Comparison of ENCODE assay signal across 2 cellular contexts in genomic region chr14:35236806-35237205, GRCh38.
TF ChIP-seq lines count a peak whose summit lies in the region.

No MANE protein-coding gene starts in this region.

TF ChIP-seq in HepG2, 621 proteins besides CTCF, POLR2A, EP300 and RAD21 (continues in another document):
- TF ChIP-seq, protein P1, sequence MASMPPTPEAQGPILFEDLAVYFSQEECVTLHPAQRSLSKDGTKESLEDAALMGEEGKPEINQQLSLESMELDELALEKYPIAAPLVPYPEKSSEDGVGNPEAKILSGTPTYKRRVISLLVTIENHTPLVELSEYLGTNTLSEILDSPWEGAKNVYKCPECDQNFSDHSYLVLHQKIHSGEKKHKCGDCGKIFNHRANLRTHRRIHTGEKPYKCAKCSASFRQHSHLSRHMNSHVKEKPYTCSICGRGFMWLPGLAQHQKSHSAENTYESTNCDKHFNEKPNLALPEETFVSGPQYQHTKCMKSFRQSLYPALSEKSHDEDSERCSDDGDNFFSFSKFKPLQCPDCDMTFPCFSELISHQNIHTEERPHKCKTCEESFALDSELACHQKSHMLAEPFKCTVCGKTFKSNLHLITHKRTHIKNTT (CRISPR knock-in tag; IDR thresholded peaks at IDR 0.05), result no peak
- TF ChIP-seq BRD4 (CRISPR knock-in tag; IDR thresholded peaks at IDR 0.05) (no peak), TSC22D2 (CRISPR knock-in tag; IDR thresholded peaks at IDR 0.05; ENCODE audit: borderline replicate concordance) (no peak), ZNF512 (CRISPR knock-in tag; IDR thresholded peaks at IDR 0.05) (peak; percentile 98)
- TF ChIP-seq, protein P2, sequence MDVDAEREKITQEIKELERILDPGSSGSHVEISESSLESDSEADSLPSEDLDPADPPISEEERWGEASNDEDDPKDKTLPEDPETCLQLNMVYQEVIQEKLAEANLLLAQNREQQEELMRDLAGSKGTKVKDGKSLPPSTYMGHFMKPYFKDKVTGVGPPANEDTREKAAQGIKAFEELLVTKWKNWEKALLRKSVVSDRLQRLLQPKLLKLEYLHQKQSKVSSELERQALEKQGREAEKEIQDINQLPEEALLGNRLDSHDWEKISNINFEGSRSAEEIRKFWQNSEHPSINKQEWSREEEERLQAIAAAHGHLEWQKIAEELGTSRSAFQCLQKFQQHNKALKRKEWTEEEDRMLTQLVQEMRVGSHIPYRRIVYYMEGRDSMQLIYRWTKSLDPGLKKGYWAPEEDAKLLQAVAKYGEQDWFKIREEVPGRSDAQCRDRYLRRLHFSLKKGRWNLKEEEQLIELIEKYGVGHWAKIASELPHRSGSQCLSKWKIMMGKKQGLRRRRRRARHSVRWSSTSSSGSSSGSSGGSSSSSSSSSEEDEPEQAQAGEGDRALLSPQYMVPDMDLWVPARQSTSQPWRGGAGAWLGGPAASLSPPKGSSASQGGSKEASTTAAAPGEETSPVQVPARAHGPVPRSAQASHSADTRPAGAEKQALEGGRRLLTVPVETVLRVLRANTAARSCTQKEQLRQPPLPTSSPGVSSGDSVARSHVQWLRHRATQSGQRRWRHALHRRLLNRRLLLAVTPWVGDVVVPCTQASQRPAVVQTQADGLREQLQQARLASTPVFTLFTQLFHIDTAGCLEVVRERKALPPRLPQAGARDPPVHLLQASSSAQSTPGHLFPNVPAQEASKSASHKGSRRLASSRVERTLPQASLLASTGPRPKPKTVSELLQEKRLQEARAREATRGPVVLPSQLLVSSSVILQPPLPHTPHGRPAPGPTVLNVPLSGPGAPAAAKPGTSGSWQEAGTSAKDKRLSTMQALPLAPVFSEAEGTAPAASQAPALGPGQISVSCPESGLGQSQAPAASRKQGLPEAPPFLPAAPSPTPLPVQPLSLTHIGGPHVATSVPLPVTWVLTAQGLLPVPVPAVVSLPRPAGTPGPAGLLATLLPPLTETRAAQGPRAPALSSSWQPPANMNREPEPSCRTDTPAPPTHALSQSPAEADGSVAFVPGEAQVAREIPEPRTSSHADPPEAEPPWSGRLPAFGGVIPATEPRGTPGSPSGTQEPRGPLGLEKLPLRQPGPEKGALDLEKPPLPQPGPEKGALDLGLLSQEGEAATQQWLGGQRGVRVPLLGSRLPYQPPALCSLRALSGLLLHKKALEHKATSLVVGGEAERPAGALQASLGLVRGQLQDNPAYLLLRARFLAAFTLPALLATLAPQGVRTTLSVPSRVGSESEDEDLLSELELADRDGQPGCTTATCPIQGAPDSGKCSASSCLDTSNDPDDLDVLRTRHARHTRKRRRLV (CRISPR knock-in tag; IDR thresholded peaks at IDR 0.05), result no peak

TF ChIP-seq in IMR-90, 13 proteins besides CTCF, POLR2A, EP300 and RAD21:
- TF ChIP-seq MAFK (IDR thresholded peaks at IDR 0.05; ENCODE audit: low read depth, low read length), result no peak
- TF ChIP-seq RCOR1 (IDR thresholded peaks at IDR 0.05; ENCODE audit: insufficient replicate concordance, low read length), result no peak
- no peak for TF ChIP-seq MAZ (IDR thresholded peaks at IDR 0.05; ENCODE audit: borderline replicate concordance, low read depth, low read length)
- TF ChIP-seq CEBPB (IDR thresholded peaks at IDR 0.05; ENCODE audit: low read depth, low read length), result no peak
- no peak for TF ChIP-seq BHLHE40 (IDR thresholded peaks at IDR 0.05; ENCODE audit: low read depth, low read length)
- no peak for TF ChIP-seq RFX5 (IDR thresholded peaks at IDR 0.05; ENCODE audit: low read depth, low read length)
- TF ChIP-seq FOS (IDR thresholded peaks at IDR 0.05; ENCODE audit: low read depth, low read length), result no peak
- TF ChIP-seq, protein P3, sequence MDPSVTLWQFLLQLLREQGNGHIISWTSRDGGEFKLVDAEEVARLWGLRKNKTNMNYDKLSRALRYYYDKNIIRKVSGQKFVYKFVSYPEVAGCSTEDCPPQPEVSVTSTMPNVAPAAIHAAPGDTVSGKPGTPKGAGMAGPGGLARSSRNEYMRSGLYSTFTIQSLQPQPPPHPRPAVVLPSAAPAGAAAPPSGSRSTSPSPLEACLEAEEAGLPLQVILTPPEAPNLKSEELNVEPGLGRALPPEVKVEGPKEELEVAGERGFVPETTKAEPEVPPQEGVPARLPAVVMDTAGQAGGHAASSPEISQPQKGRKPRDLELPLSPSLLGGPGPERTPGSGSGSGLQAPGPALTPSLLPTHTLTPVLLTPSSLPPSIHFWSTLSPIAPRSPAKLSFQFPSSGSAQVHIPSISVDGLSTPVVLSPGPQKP (IDR thresholded peaks at IDR 0.05; ENCODE audit: borderline replicate concordance, low read depth, low read length), result no peak
- TF ChIP-seq, protein P4, sequence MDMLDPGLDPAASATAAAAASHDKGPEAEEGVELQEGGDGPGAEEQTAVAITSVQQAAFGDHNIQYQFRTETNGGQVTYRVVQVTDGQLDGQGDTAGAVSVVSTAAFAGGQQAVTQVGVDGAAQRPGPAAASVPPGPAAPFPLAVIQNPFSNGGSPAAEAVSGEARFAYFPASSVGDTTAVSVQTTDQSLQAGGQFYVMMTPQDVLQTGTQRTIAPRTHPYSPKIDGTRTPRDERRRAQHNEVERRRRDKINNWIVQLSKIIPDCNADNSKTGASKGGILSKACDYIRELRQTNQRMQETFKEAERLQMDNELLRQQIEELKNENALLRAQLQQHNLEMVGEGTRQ (IDR thresholded peaks at IDR 0.05; ENCODE audit: low read depth, low read length), result no peak
- TF ChIP-seq SMC3 (IDR thresholded peaks at IDR 0.05; ENCODE audit: low read depth, low read length), result no peak
- no peak for TF ChIP-seq NFE2L2 (IDR thresholded peaks at IDR 0.05; ENCODE audit: low read depth, low read length)
- TF ChIP-seq CHD1 (IDR thresholded peaks at IDR 0.05; ENCODE audit: low read depth, low read length), result no peak
- no peak for TF ChIP-seq MXI1 (IDR thresholded peaks at IDR 0.05; ENCODE audit: borderline replicate concordance, low read depth, low read length)
